Comparison of ENCODE assay signal across 2 cellular contexts in genomic region chr10:99430451-99431189, GRCh38.
TF ChIP-seq lines count a peak whose summit lies in the region.

Gene GOT1, minus strand, starts transcription at chr10:99430624. Its CDS starts 59 bp downstream, at chr10:99430565.

TF ChIP-seq in HCT116, 20 proteins besides CTCF, POLR2A, EP300 and RAD21 (continued from another document):
- TF ChIP-seq CBX3 (IDR thresholded peaks at IDR 0.05; ENCODE audit: low read depth) (0 out of 2 replicates have a peak, but pooled peaks have one; percentile 37), EGR1 (IDR thresholded peaks at IDR 0.05; ENCODE audit: low read depth) (peak; percentile 100), FOSL1 (IDR thresholded peaks at IDR 0.05; ENCODE audit: low read depth) (no peak), SIN3A (IDR thresholded peaks at IDR 0.05; ENCODE audit: low read depth) (peak; percentile 97), ZNF274 (IDR thresholded peaks at IDR 0.05; ENCODE audit: low read depth, low read length) (no peak), ELF1 (IDR thresholded peaks at IDR 0.05; ENCODE audit: borderline replicate concordance, low read depth) (no peak; the same call in 1 of the 2 replicates), SRF (IDR thresholded peaks at IDR 0.05; ENCODE audit: low read depth) (no peak), EZH2phosphoT487 (IDR thresholded peaks at IDR 0.05; ENCODE audit: borderline replicate concordance) (no peak)

TF ChIP-seq in neural cell, 6 proteins besides CTCF, POLR2A, EP300 and RAD21 (continued from another document):
- TF ChIP-seq, protein P1, sequence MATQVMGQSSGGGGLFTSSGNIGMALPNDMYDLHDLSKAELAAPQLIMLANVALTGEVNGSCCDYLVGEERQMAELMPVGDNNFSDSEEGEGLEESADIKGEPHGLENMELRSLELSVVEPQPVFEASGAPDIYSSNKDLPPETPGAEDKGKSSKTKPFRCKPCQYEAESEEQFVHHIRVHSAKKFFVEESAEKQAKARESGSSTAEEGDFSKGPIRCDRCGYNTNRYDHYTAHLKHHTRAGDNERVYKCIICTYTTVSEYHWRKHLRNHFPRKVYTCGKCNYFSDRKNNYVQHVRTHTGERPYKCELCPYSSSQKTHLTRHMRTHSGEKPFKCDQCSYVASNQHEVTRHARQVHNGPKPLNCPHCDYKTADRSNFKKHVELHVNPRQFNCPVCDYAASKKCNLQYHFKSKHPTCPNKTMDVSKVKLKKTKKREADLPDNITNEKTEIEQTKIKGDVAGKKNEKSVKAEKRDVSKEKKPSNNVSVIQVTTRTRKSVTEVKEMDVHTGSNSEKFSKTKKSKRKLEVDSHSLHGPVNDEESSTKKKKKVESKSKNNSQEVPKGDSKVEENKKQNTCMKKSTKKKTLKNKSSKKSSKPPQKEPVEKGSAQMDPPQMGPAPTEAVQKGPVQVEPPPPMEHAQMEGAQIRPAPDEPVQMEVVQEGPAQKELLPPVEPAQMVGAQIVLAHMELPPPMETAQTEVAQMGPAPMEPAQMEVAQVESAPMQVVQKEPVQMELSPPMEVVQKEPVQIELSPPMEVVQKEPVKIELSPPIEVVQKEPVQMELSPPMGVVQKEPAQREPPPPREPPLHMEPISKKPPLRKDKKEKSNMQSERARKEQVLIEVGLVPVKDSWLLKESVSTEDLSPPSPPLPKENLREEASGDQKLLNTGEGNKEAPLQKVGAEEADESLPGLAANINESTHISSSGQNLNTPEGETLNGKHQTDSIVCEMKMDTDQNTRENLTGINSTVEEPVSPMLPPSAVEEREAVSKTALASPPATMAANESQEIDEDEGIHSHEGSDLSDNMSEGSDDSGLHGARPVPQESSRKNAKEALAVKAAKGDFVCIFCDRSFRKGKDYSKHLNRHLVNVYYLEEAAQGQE (IDR thresholded peaks at IDR 0.05; ENCODE audit: borderline replicate concordance) = peak; percentile 85
- TF ChIP-seq SMC3 (conservative IDR thresholded peaks at IDR 0.05; ENCODE audit: poor library complexity) (peak; percentile 26), EZH2 (IDR thresholded peaks at IDR 0.05; ENCODE audit: borderline replicate concordance, insufficient read depth, low read length, poor library complexity, severe bottlenecking) (no peak), POLR2AphosphoS5 (IDR thresholded peaks at IDR 0.05) (peak; percentile 83)
